ENCODE assay signal across 7 cellular contexts in the genomic region with DNA sequence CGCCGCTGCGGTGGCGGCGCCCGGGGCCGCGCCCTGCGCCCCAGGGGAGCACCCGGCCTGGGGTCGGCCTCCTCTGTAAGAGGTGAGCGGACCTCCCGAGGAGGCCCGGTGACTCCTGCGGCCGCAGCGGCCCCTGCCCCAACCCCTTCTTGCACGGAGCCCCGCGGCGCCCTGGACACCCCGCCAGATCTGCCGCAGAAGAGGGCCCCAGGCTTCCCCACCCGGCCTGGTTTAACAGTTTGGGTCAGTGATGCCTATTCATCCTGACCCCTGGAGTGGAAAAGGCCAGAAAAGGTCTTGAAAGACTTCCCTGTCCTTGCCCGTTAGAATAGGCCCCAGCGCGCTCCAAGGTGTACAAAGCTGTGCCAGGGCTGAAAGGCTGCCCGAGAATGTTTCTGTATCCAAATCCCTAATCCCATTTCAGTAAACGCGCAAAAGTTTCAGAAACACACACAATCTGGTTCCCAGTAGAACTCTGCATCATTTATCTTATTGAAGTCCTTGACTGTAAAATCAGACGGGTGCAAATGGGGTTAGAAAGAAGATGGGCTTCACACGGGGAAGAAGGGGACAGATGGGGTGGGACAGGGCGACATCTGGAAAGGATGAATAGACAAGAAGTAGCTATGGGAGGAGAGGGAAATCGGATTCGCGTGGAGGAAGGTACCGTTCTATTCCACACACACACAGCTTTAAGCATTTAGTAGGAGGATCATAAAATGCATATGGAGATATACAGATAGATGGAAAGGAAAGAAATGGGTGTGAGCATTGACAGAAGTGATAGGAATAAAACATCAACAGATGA. TPM values are rescaled to one million over a fixed set of nuclear protein-coding genes. Genes with fewer than 3 reads are reported as not detected.
DNase-seq lines count a peak whose midpoint lies in the region; ATAC-seq, FAIRE-seq and TF ChIP-seq lines count a peak whose summit lies in the region.

No MANE protein-coding gene starts in this region.

- peaks cover 8% of the 10 kb centered on the region for H3K9me3 Mint-ChIP-seq in MCF 10A (ENCODE audit: unreplicated experiment)

- H3K4me3 ChIP-seq in left lung: peak overlapping the region; percentile 48 to 84

- H3K4me3 Mint-ChIP-seq in MCF 10A (ENCODE audit: unreplicated experiment): peak overlapping the region; percentile 90

- no peak for FAIRE-seq in GM18507 (lab: Jason Lieb, UNC)

- no peaks in the 10 kb centered on the region for H3K9me3 ChIP-seq in left lung

- no peaks in the 10 kb centered on the region for H3K36me3 Mint-ChIP-seq in MCF 10A (ENCODE audit: insufficient read depth, unreplicated experiment)

- no peak for ATAC-seq in left lung
- no peak for ATAC-seq in GM21526 (IDR thresholded peaks at IDR 0.05; ENCODE audit: low FRiP score, unreplicated experiment)

- H3K27ac ChIP-seq in left lung (peak overlapping the region; percentile 98), substantia nigra (ENCODE audit: low read depth, low read length, poor library complexity, severe bottlenecking) (peak overlapping the region; percentile 96)

- H3K4me1 ChIP-seq in left lung: peaks cover 10 to 41% of the 10 kb centered on the region in 2 donors

- no peak for TF ChIP-seq CTCF in MCF 10A (IDR thresholded peaks at IDR 0.05; ENCODE audit: unreplicated experiment)
- TF ChIP-seq CTCF in left lung (IDR thresholded peaks at IDR 0.05): no peak

- DNase-seq in GM18507 (ENCODE audit: extremely low spot score, insufficient read length, low read depth): peak; percentile 18
- DNase-seq in NCI-H2227 treated with DMSO at 0.1 percent for 48 hours (lab: John Stamatoyannopoulos, UW): peak; percentile 4
- peak; percentile 13 for DNase-seq in MCF 10A (ENCODE audit: unreplicated experiment)
- DNase-seq in left lung: peak in 1 of 2 donors; percentile 44
- DNase-seq in substantia nigra (lab: John Stamatoyannopoulos, UW): peak in 40 of 49 donors; percentile 21 to 87 (median 58)
- DNase-seq in activated CD8-positive, alpha-beta memory T cell treated with anti-CD3 and anti-CD28 coated beads, Interleukin-2, amount 50 U/mL, for 48 hours: no peak

- BruUV-seq in MCF 10A (replicated peaks; lab: Mats Ljungman, UMichigan): TSS peak; percentile 61

- intact Hi-C loops in MCF 10A (cut with micrococcal nuclease): loop anchor here (1.0 to 5.0 kb wide), 7 partner anchors 35 to 473 kb away; a partner anchor contains a TSS
- intact Hi-C loops in left lung (cut with DNase I): loop anchor here (5.0 to 10.0 kb wide), 3 partner anchors 35 to 223 kb away; a partner anchor contains a TSS

- H3K27me3 Mint-ChIP-seq in MCF 10A (ENCODE audit: insufficient read depth, unreplicated experiment): no peaks in the 10 kb centered on the region

- CTCF ChIA-PET in MCF 10A (lab: Yijun Ruan, JAX): interaction anchor here (0.6 to 2.3 kb wide), 6 partner anchors 35 to 447 kb away, joined by 3 to 23 read pairs (median 4); no protein-coding TSS in a partner anchor

- H3K4me1 Mint-ChIP-seq in MCF 10A (ENCODE audit: insufficient read depth, unreplicated experiment): peaks cover 53% of the 10 kb centered on the region

- no peaks in the 10 kb centered on the region for H3K36me3 ChIP-seq in left lung

- peaks cover 0 to 10% of the 10 kb centered on the region in 2 donors for H3K27me3 ChIP-seq in left lung

- peak overlapping the region; percentile 89 for H3K27ac Mint-ChIP-seq in MCF 10A (ENCODE audit: low read depth, unreplicated experiment)

- POLR2A ChIA-PET in MCF 10A (lab: Yijun Ruan, JAX): interaction anchor here (0.8 to 8.6 kb wide), 19 partner anchors 10 to 413 kb away, joined by 3 to 331 read pairs (median 7); no protein-coding TSS in a partner anchor

RNA-seq across cellular contexts. Expression of a gene that starts 1.1 kb away (rescaled TPM):
- total RNA-seq in MCF 10A (2022): 36.0 and 52.7 TPM in 2 replicates
- 10 to 100 TPM; 31.6 to 37.3 TPM for total RNA-seq in left lung
